ENCODE assay signal across 8 cellular contexts in the genomic region with DNA sequence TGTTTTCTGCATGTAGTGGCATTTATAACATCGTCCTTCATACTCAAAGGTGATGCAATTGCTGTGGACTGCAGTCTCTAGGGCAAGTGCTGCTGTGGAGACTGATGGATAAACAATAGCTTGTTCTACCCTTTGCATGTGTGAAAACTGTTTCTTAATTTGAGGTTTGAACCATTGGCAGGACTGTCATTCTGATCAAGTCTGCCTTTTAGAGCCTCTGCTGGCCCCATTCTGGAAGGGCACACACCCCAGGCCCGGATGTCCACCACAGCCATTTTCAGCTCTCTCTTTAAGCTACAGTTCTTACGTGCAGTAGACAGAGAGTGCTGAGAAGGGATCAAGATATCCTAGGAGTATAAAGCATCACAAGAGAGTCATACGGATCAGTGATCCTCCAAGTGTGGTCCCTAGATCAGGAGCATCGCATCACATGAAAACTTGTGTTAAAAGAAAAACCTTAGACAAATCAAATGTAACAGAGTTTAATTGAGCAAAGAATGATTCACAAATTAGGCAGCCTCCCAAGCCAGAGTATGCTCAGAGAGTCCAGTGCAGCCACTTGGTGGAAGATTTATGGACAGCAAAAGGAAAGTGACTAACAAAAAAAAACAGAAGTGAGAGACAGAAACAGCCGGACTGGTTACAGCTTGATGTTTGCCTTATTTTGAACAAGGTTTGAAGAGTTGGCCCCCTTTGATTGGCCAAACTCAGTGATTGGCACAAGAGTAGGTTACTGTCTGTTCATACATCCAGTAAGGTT. TPM values are rescaled to one million over a fixed set of nuclear protein-coding genes. Genes with fewer than 3 reads are reported as not detected.
DNase-seq lines count a peak whose midpoint lies in the region; ATAC-seq and TF ChIP-seq lines count a peak whose summit lies in the region.

No MANE protein-coding gene starts in this region.

- peaks cover 3% of the 10 kb centered on the region; the same call in 1 of the 3 replicates for H3K4me1 Mint-ChIP-seq in GM23338
- H3K4me1 Mint-ChIP-seq in naive thymus-derived CD4-positive, alpha-beta T cell, result no peaks in the 10 kb centered on the region

- no peak for TF ChIP-seq POLR2A in ovary (IDR thresholded peaks at IDR 0.05)

- H3K4me2 ChIP-seq in GM23338 (no peak overlapping the region), MM.1S (ENCODE audit: low read depth, low read length) (0 out of 2 replicates have a peak overlapping the region, but pooled peaks have one; percentile 3)

- CTCF ChIA-PET in naive thymus-derived CD4-positive, alpha-beta T cell (lab: Charles Lee), result interaction anchor here (0.7 kb wide), 1 partner anchor 103 kb away, joined by 3 read pairs; no protein-coding TSS in a partner anchor

- H3K36me3 ChIP-seq in GM23338 (ENCODE audit: insufficient read depth), result no peaks in the 10 kb centered on the region
- no peaks in the 10 kb centered on the region for H3K36me3 ChIP-seq in MM.1S (replicated peaks; ENCODE audit: insufficient read depth, low read length)
- no peaks in the 10 kb centered on the region for H3K36me3 ChIP-seq in ectodermal cell (ENCODE audit: control insufficient read depth, insufficient read depth, low read length)
- no peaks in the 10 kb centered on the region for H3K36me3 ChIP-seq in naive thymus-derived CD4-positive, alpha-beta T cell (ENCODE audit: control insufficient read depth in 2 of 3, insufficient read depth in 3 of 3, low read length in 3 of 3)
- no peaks in the 10 kb centered on the region for H3K36me3 ChIP-seq in ovary

- H3K4me3 ChIP-seq in GM23338 (no peak overlapping the region), MM.1S (ENCODE audit: low read length) (no peak overlapping the region), ectodermal cell (ENCODE audit: insufficient read depth, low read depth, low read length) (no peak overlapping the region), ovary (no peak overlapping the region)
- no peak overlapping the region for H3K4me3 ChIP-seq in naive thymus-derived CD4-positive, alpha-beta T cell (ENCODE audit: low read length)

- 81 to 85% methylated on average over 6 of the region's 6 CpGs for WGBS in ectodermal cell, 2 experiments
- 47 to 72% (median 61%) methylated on average over 6 of the region's 6 CpGs for whole genome bisulfite sequencing in ovary, 3 donors

- H3K27me3 Mint-ChIP-seq in GM23338 (ENCODE audit: insufficient read depth, low read depth, poor library complexity), result no peaks in the 10 kb centered on the region
- H3K27me3 Mint-ChIP-seq in naive thymus-derived CD4-positive, alpha-beta T cell, result peaks cover 0 to 16% (median 0%) of the 10 kb centered on the region in 5 donors

- H3K27ac ChIP-seq in GM23338 (ENCODE audit: low read depth), result no peak overlapping the region
- H3K27ac ChIP-seq in MM.1S (ENCODE audit: low read length), result no peak overlapping the region
- peak overlapping the region; percentile 6 for H3K27ac ChIP-seq in ectodermal cell (ENCODE audit: insufficient read depth, low read depth, low read length, poor library complexity, severe bottlenecking)
- H3K27ac ChIP-seq in naive thymus-derived CD4-positive, alpha-beta T cell (ENCODE audit: low read depth, low read length), result no peak overlapping the region
- no peak overlapping the region for H3K27ac ChIP-seq in ovary

- H3K9me3 ChIP-seq in MM.1S (replicated peaks; ENCODE audit: insufficient read depth, low read length), result no peaks in the 10 kb centered on the region
- H3K9me3 ChIP-seq in ectodermal cell (ENCODE audit: control insufficient read depth, low read length), result no peaks in the 10 kb centered on the region
- no peaks in the 10 kb centered on the region for H3K9me3 ChIP-seq in naive thymus-derived CD4-positive, alpha-beta T cell (ENCODE audit: control insufficient read depth in 2 of 3, low read length in 3 of 3)
- no peaks in the 10 kb centered on the region for H3K9me3 ChIP-seq in ovary

- H3K27me3 ChIP-seq in GM23338 (ENCODE audit: insufficient read depth) (no peaks in the 10 kb centered on the region), MM.1S (replicated peaks; ENCODE audit: insufficient read depth, low read length) (no peaks in the 10 kb centered on the region), ectodermal cell (ENCODE audit: control insufficient read depth, insufficient read depth, low read length, poor library complexity, severe bottlenecking) (no peaks in the 10 kb centered on the region), ovary (no peaks in the 10 kb centered on the region)
- H3K27me3 ChIP-seq in naive thymus-derived CD4-positive, alpha-beta T cell (ENCODE audit: control insufficient read depth in 2 of 2, insufficient read depth in 2 of 2, low read length in 2 of 2), result no peaks in the 10 kb centered on the region

- H2AFZ ChIP-seq in GM23338, result peak overlapping the region; percentile 60; the same call in 1 of the 2 replicates
- no peak overlapping the region for H2AFZ ChIP-seq in MM.1S (ENCODE audit: low read length)

- H3K4me1 ChIP-seq in GM23338 (ENCODE audit: insufficient read depth), result no peaks in the 10 kb centered on the region
- no peaks in the 10 kb centered on the region for H3K4me1 ChIP-seq in MM.1S (ENCODE audit: low read length)
- no peaks in the 10 kb centered on the region for H3K4me1 ChIP-seq in ectodermal cell (ENCODE audit: control insufficient read depth, insufficient read depth, low read length)
- H3K4me1 ChIP-seq in naive thymus-derived CD4-positive, alpha-beta T cell (ENCODE audit: control insufficient read depth in 2 of 2, insufficient read depth in 2 of 2, low read length in 2 of 2), result no peaks in the 10 kb centered on the region
- peaks cover 2% of the 10 kb centered on the region for H3K4me1 ChIP-seq in ovary (ENCODE audit: insufficient read depth)

- no peaks in the 10 kb centered on the region for H3K79me2 ChIP-seq in GM23338 (replicated peaks; ENCODE audit: insufficient read depth)
- no peaks in the 10 kb centered on the region for H3K79me2 ChIP-seq in MM.1S (ENCODE audit: low read length)

- DNase-seq in ELR (ENCODE audit: low read depth) (peak; percentile 57), GM23338 (ENCODE audit: low spot score) (no peak), MM.1S (no peak), pons (ENCODE audit: low spot score) (peak; percentile 79), NCI-H1694 (lab: John Stamatoyannopoulos, UW) (no peak), ovary (no peak)
- DNase-seq in naive thymus-derived CD4-positive, alpha-beta T cell, result no peak

- POLR2A ChIA-PET in naive thymus-derived CD4-positive, alpha-beta T cell (lab: Charles Lee), result no interaction called here

- TF ChIP-seq CTCF in GM23338 (conservative IDR thresholded peaks at IDR 0.05; ENCODE audit: low read depth in 2 of 2), result no peak
- no peak for TF ChIP-seq CTCF in MM.1S (IDR thresholded peaks at IDR 0.05; ENCODE audit: low read length)
- no peak for TF ChIP-seq CTCF in ovary (IDR thresholded peaks at IDR 0.05)

- no peak overlapping the region for H3K9ac ChIP-seq in MM.1S (ENCODE audit: low read length)

- H3K9me3 Mint-ChIP-seq in GM23338, result no peaks in the 10 kb centered on the region; the same call in 2 of the 3 replicates
- H3K9me3 Mint-ChIP-seq in naive thymus-derived CD4-positive, alpha-beta T cell, result no peaks in the 10 kb centered on the region

- intact Hi-C loops in naive thymus-derived CD4-positive, alpha-beta T cell (cut with micrococcal nuclease), result no loop called here
- intact Hi-C loops in ovary (cut with DNase I), result no loop called here

- H3K4me3 Mint-ChIP-seq in GM23338, result no peak overlapping the region
- H3K4me3 Mint-ChIP-seq in naive thymus-derived CD4-positive, alpha-beta T cell, result no peak overlapping the region

- H3K9me2 ChIP-seq in GM23338 (ENCODE audit: insufficient read depth), result no peaks in the 10 kb centered on the region
- no peaks in the 10 kb centered on the region for H3K9me2 ChIP-seq in MM.1S (replicated peaks; ENCODE audit: insufficient read depth, low read length)

- no peaks in the 10 kb centered on the region for H4K20me1 ChIP-seq in GM23338 (replicated peaks; ENCODE audit: insufficient read depth)
- no peaks in the 10 kb centered on the region for H4K20me1 ChIP-seq in MM.1S (ENCODE audit: insufficient read depth, low read length)

- no peak for TF ChIP-seq EP300 in ovary (IDR thresholded peaks at IDR 0.05)

- no peaks in the 10 kb centered on the region for H3K36me3 Mint-ChIP-seq in GM23338 (ENCODE audit: low read depth)
- H3K36me3 Mint-ChIP-seq in naive thymus-derived CD4-positive, alpha-beta T cell, result no peaks in the 10 kb centered on the region

- H3F3A ChIP-seq in GM23338 (replicated peaks; ENCODE audit: low read depth) (no peaks in the 10 kb centered on the region), MM.1S (ENCODE audit: insufficient read depth, low read length) (no peaks in the 10 kb centered on the region)

- ATAC-seq in GM23338, result no peak
- no peak for ATAC-seq in naive thymus-derived CD4-positive, alpha-beta T cell

- no peak overlapping the region for H3K27ac Mint-ChIP-seq in GM23338
- no peak overlapping the region for H3K27ac Mint-ChIP-seq in naive thymus-derived CD4-positive, alpha-beta T cell

RNA-seq across cellular contexts. Expression of gene FRK, which starts 52.0 kb away (rescaled TPM):
- 0.12 and 0.24 TPM in 2 replicates for total RNA-seq in GM23338 (2014; rRNA removed; shearing (Covaris generic))
- 0.05 and 0.06 TPM in 2 replicates for polyA plus RNA-seq in GM23338 (2016; fragmentation: Nextera tagmentation; extraction: Ambion mirVana)
- 0.17 TPM for polyA plus RNA-seq in ectodermal cell (2013, experiment 1 of 4)
- polyA plus RNA-seq in ectodermal cell (2013, experiment 2 of 4), result 0.07 TPM
- polyA plus RNA-seq in ectodermal cell (2013, experiment 3 of 4), result 0.05 TPM
- polyA plus RNA-seq in ectodermal cell (2013, experiment 4 of 4), result 0.04 TPM
- total RNA-seq in naive thymus-derived CD4-positive, alpha-beta T cell, result under 1 TPM in 4 of 5 experiments, not detected in 1; 0.02 to 0.05 (median 0.04) TPM
- not detected for polyA plus RNA-seq in naive thymus-derived CD4-positive, alpha-beta T cell
- total RNA-seq in ovary, result 1 to 10 TPM in 4 of 7 donors, under 1 TPM in 3; 0.38 to 3.2 (median 1.1) TPM
- polyA plus RNA-seq in ovary, result 1 to 10 TPM in 1 of 2 donors, under 1 TPM in 1; 0.75 to 3.5 TPM

Comparison
In these comparisons a context has a peak if more than half of its experiments do, and no peak if none do; other contexts are left out.
1. DNase-seq: peak in ELR (single experiment) and pons (single experiment); none in GM23338 (single experiment), MM.1S (single experiment), NCI-H1694 (single experiment), naive thymus-derived CD4-positive, alpha-beta T cell (0 of 9) and ovary (0 of 5).